ENCODE assay signal across 22 cellular contexts in genomic region chr2:203713381-203713780, GRCh38. TPM values are rescaled to one million over a fixed set of nuclear protein-coding genes. Genes with fewer than 3 reads are reported as not detected.
A peak's percentile ranks its signal among the peaks of the same experiment; 100 is the strongest.
DNase-seq lines count a peak whose midpoint lies in the region; ATAC-seq and TF ChIP-seq lines count a peak whose summit lies in the region.
"Had no signal": no experiment of that assay in that cellular context is flagged by ENCODE, and none has a peak within 500 bp of the region (broad histone marks: within the 10 kb centered on the region; RNA-seq: fewer than 3 reads in every experiment).

No MANE protein-coding gene starts in this region.

- TF ChIP-seq CTCF in neural progenitor cell (IDR thresholded peaks at IDR 0.05) (no peak), gastrocnemius medialis (IDR thresholded peaks at IDR 0.05 in 4 of 5, conservative IDR thresholded peaks at IDR 0.05 in 1 of 5) (no peak), ovary (IDR thresholded peaks at IDR 0.05) (no peak)

- peaks cover 19% of the 10 kb centered on the region for H3K4me1 ChIP-seq in neural progenitor cell
- H3K4me1 ChIP-seq in gastrocnemius medialis, result no peaks in the 10 kb centered on the region
- no peaks in the 10 kb centered on the region for H3K4me1 ChIP-seq in ovary (ENCODE audit: insufficient read depth)
- H3K4me1 ChIP-seq: parathyroid adenoma, transverse colon had no signal

- peaks cover 6% of the 10 kb centered on the region for H3K9me3 Mint-ChIP-seq in activated naive CD4-positive, alpha-beta T cell treated with anti-CD3 and anti-CD28 coated beads, Interleukin-2, amount 10 ng/mL, durations not matched to agents 7 days and 5 days
- H3K9me3 Mint-ChIP-seq in activated T-helper 17 cell treated with anti-CD3 and anti-CD28 coated beads, Interleukin-2, amount 50 U/mL, for 72 hours, result no peaks in the 10 kb centered on the region
- no peaks in the 10 kb centered on the region for H3K9me3 Mint-ChIP-seq in neural progenitor cell
- H3K9me3 Mint-ChIP-seq: dendritic cell treated with granulocyte-macrophage colony-stimulating factor and Interleukin-4, amounts not matched to agents 40 ng/mL and 50 ng/mL, for 4 days; stimulated activated naive B cell treated with anti-CD40 and anti-IgM and Interleukin-4, amounts not matched to agents 10 μg/mL and 1 μg/mL and 100 μg/mL, for 72 hours had no signal

- in situ Hi-C loops in gastrocnemius medialis (cut with MboI; ENCODE audit: low sequenced_read_pairs in 4 of 4), result no loop called here

- peak overlapping the region; percentile 25 for H3K4me3 Mint-ChIP-seq in activated naive CD4-positive, alpha-beta T cell treated with anti-CD3 and anti-CD28 coated beads, Interleukin-2, amount 10 ng/mL, durations not matched to agents 7 days and 5 days
- peak overlapping the region; percentile 97 for H3K4me3 Mint-ChIP-seq in activated T-helper 17 cell treated with anti-CD3 and anti-CD28 coated beads, Interleukin-2, amount 50 U/mL, for 72 hours
- H3K4me3 Mint-ChIP-seq in neural progenitor cell, result no peak overlapping the region
- H3K4me3 Mint-ChIP-seq: dendritic cell treated with granulocyte-macrophage colony-stimulating factor and Interleukin-4, amounts not matched to agents 40 ng/mL and 50 ng/mL, for 4 days; naive B cell; stimulated activated naive B cell treated with anti-CD40 and anti-IgM and Interleukin-4, amounts not matched to agents 10 μg/mL and 1 μg/mL and 100 μg/mL, for 72 hours had no signal

- intact Hi-C loops in gastrocnemius medialis (cut with DNase I; ENCODE audit: low total_unique reads) (no loop called here), ovary (cut with DNase I) (no loop called here)

- peaks cover 6% of the 10 kb centered on the region for H3F3A ChIP-seq in neural progenitor cell (ENCODE audit: low read depth)

- no peaks in the 10 kb centered on the region for H3K27me3 Mint-ChIP-seq in activated naive CD4-positive, alpha-beta T cell treated with anti-CD3 and anti-CD28 coated beads, Interleukin-2, amount 10 ng/mL, durations not matched to agents 7 days and 5 days
- no peaks in the 10 kb centered on the region for H3K27me3 Mint-ChIP-seq in activated T-helper 17 cell treated with anti-CD3 and anti-CD28 coated beads, Interleukin-2, amount 50 U/mL, for 72 hours
- peaks cover 5% of the 10 kb centered on the region for H3K27me3 Mint-ChIP-seq in neural progenitor cell (ENCODE audit: insufficient read depth, low read depth)
- H3K27me3 Mint-ChIP-seq: dendritic cell treated with granulocyte-macrophage colony-stimulating factor and Interleukin-4, amounts not matched to agents 40 ng/mL and 50 ng/mL, for 4 days had no signal

- no peak for DNase-seq in activated naive CD4-positive, alpha-beta T cell treated with anti-CD3 and anti-CD28 coated beads, Interleukin-2, amount 10 ng/mL, durations not matched to agents 7 days and 5 days
- DNase-seq in activated naive CD4-positive, alpha-beta T cell (lab: John Stamatoyannopoulos, UW), result no peak
- DNase-seq in NCI-H524 (lab: John Stamatoyannopoulos, UW) (peak; percentile 39 to 73), neural progenitor cell (ENCODE audit: low spot score) (peak; percentile 33), gastrocnemius medialis (no peak), ureter (ENCODE audit: low spot score) (no peak), ovary (no peak)
- DNase-seq: COR-L47; hypothalamus; kidney; mammary epithelial cell; MG63; naive B cell; NCI-H2227 treated with DMSO at 0.1 percent for 48 hours; right lobe of liver; stimulated activated naive B cell treated with anti-CD40 and anti-IgM and Interleukin-4, amounts not matched to agents 10 μg/mL and 1 μg/mL and 100 μg/mL, for 72 hours; SW 1271; transverse colon had no signal

- peaks cover 82% of the 10 kb centered on the region for H3K36me3 Mint-ChIP-seq in activated naive CD4-positive, alpha-beta T cell treated with anti-CD3 and anti-CD28 coated beads, Interleukin-2, amount 10 ng/mL, durations not matched to agents 7 days and 5 days
- peaks cover 100% of the 10 kb centered on the region for H3K36me3 Mint-ChIP-seq in activated T-helper 17 cell treated with anti-CD3 and anti-CD28 coated beads, Interleukin-2, amount 50 U/mL, for 72 hours (ENCODE audit: low read depth)
- H3K36me3 Mint-ChIP-seq in neural progenitor cell, result no peaks in the 10 kb centered on the region
- H3K36me3 Mint-ChIP-seq: naive B cell; stimulated activated naive B cell treated with anti-CD40 and anti-IgM and Interleukin-4, amounts not matched to agents 10 μg/mL and 1 μg/mL and 100 μg/mL, for 72 hours had no signal

- 67 to 86% (median 69%) methylated on average over 1 of the region's 1 CpG for WGBS in ovary, 3 donors

- peak overlapping the region; percentile 94 for H2AFZ ChIP-seq in neural progenitor cell (replicated peaks)
- H2AFZ ChIP-seq: parathyroid adenoma had no signal

- H3K4me3 ChIP-seq in neural progenitor cell, result no peak overlapping the region
- no peak overlapping the region for H3K4me3 ChIP-seq in gastrocnemius medialis
- no peak overlapping the region for H3K4me3 ChIP-seq in ovary
- H3K4me3 ChIP-seq: MG63, right lobe of liver, transverse colon had no signal

- H3K9me3 ChIP-seq in neural progenitor cell (ENCODE audit: low read depth) (no peaks in the 10 kb centered on the region), gastrocnemius medialis (no peaks in the 10 kb centered on the region), ovary (no peaks in the 10 kb centered on the region)
- H3K9me3 ChIP-seq: MG63, right lobe of liver, transverse colon had no signal

- H3K27me3 ChIP-seq in neural progenitor cell (no peaks in the 10 kb centered on the region), gastrocnemius medialis (no peaks in the 10 kb centered on the region), ovary (no peaks in the 10 kb centered on the region)
- H3K27me3 ChIP-seq: MG63, right lobe of liver, transverse colon had no signal

- H3K9ac ChIP-seq in neural progenitor cell, result no peak overlapping the region
- H3K9ac ChIP-seq: parathyroid adenoma had no signal

- H3K4me1 Mint-ChIP-seq in activated naive CD4-positive, alpha-beta T cell treated with anti-CD3 and anti-CD28 coated beads, Interleukin-2, amount 10 ng/mL, durations not matched to agents 7 days and 5 days, result peaks cover 83% of the 10 kb centered on the region
- H3K4me1 Mint-ChIP-seq in activated T-helper 17 cell treated with anti-CD3 and anti-CD28 coated beads, Interleukin-2, amount 50 U/mL, for 72 hours, result peaks cover 65% of the 10 kb centered on the region
- peaks cover 14% of the 10 kb centered on the region for H3K4me1 Mint-ChIP-seq in neural progenitor cell

- H4K20me1 ChIP-seq in neural progenitor cell (ENCODE audit: low read depth), result no peaks in the 10 kb centered on the region

- no peak overlapping the region for H3K27ac ChIP-seq in neural progenitor cell
- H3K27ac ChIP-seq in gastrocnemius medialis, result no peak overlapping the region
- no peak overlapping the region for H3K27ac ChIP-seq in ovary
- H3K27ac ChIP-seq: parathyroid adenoma, right lobe of liver, transverse colon had no signal

- no peaks in the 10 kb centered on the region for H3K36me3 ChIP-seq in neural progenitor cell
- H3K36me3 ChIP-seq in gastrocnemius medialis, result no peaks in the 10 kb centered on the region
- no peaks in the 10 kb centered on the region for H3K36me3 ChIP-seq in ovary
- H3K36me3 ChIP-seq: MG63, right lobe of liver, transverse colon had no signal

- no peak for TF ChIP-seq EP300 in ovary (IDR thresholded peaks at IDR 0.05)

- no peak for ATAC-seq in activated T-helper 17 cell treated with anti-CD3 and anti-CD28 coated beads, Interleukin-2, amount 50 U/mL, for 72 hours (replicated peaks)
- ATAC-seq in gastrocnemius medialis, result no peak
- ATAC-seq: stimulated activated naive B cell treated with anti-CD40 and anti-IgM and Interleukin-4, amounts not matched to agents 10 μg/mL and 1 μg/mL and 100 μg/mL, for 72 hours had no signal

- TF ChIP-seq POLR2A in gastrocnemius medialis (IDR thresholded peaks at IDR 0.05) (no peak), ovary (IDR thresholded peaks at IDR 0.05) (no peak)

- H3K79me2 ChIP-seq in neural progenitor cell (ENCODE audit: low read depth), result no peaks in the 10 kb centered on the region
- H3K79me2 ChIP-seq: parathyroid adenoma had no signal

- H3K4me2 ChIP-seq in neural progenitor cell, result peak overlapping the region; percentile 38

- peak overlapping the region; percentile 99 for H3K27ac Mint-ChIP-seq in activated naive CD4-positive, alpha-beta T cell treated with anti-CD3 and anti-CD28 coated beads, Interleukin-2, amount 10 ng/mL, durations not matched to agents 7 days and 5 days
- H3K27ac Mint-ChIP-seq in activated T-helper 17 cell treated with anti-CD3 and anti-CD28 coated beads, Interleukin-2, amount 50 U/mL, for 72 hours, result peak overlapping the region; percentile 100
- no peak overlapping the region for H3K27ac Mint-ChIP-seq in neural progenitor cell
- H3K27ac Mint-ChIP-seq: dendritic cell treated with granulocyte-macrophage colony-stimulating factor and Interleukin-4, amounts not matched to agents 40 ng/mL and 50 ng/mL, for 4 days; naive B cell; stimulated activated naive B cell treated with anti-CD40 and anti-IgM and Interleukin-4, amounts not matched to agents 10 μg/mL and 1 μg/mL and 100 μg/mL, for 72 hours had no signal

- CTCF ChIA-PET in activated naive CD4-positive, alpha-beta T cell treated with anti-CD3 and anti-CD28 coated beads, Interleukin-2, amount 10 ng/mL, durations not matched to agents 7 days and 5 days (lab: Charles Lee), result interaction anchor here (0.9 to 4.5 kb wide), 2 partner anchors 17 to 27 kb away, joined by 3 to 15 read pairs; no protein-coding TSS in a partner anchor

RNA-seq across cellular contexts. Expression of gene CD28, which starts 6.9 kb away (rescaled TPM):
- 100 to 1,000 TPM; 242 to 382 TPM for total RNA-seq in activated T-helper 17 cell treated with anti-CD3 and anti-CD28 coated beads, Interleukin-2, amount 50 U/mL, for 72 hours
- total RNA-seq in neural progenitor cell (ENCODE audit: low replicate concordance) (not detected in 2 replicates), gastrocnemius medialis (under 1 TPM in 3 of 4 donors, not detected in 1; 0.07 to 0.31 (median 0.09) TPM), ureter (0.21 TPM), ovary (1 to 10 TPM in 5 of 7 donors, under 1 TPM in 2; 0.46 to 2.9 (median 1.2) TPM)
- polyA plus RNA-seq in ovary, result 1 to 10 TPM in 1 of 2 donors, under 1 TPM in 1; 0.18 to 4.3 TPM
- total RNA-seq: Daoy, mammary epithelial cell had no signal
- polyA plus RNA-seq: mammary epithelial cell had no signal

Comparison
In these comparisons a context has a peak if more than half of its experiments do, and no peak if none do; other contexts are left out.
1. DNase-seq: peak in NCI-H524 (2 of 2) and neural progenitor cell (single experiment); none in activated naive CD4-positive, alpha-beta T cell treated with anti-CD3 and anti-CD28 coated beads, Interleukin-2, amount 10 ng/mL, durations not matched to agents 7 days and 5 days (single experiment), activated naive CD4-positive, alpha-beta T cell (0 of 4), gastrocnemius medialis (0 of 2), ureter (single experiment) and ovary (0 of 5).
2. RNA of gene CD28, which starts 6.9 kb away (total RNA-seq): 242 to 382 TPM in activated T-helper 17 cell treated with anti-CD3 and anti-CD28 coated beads, Interleukin-2, amount 50 U/mL, for 72 hours; 0.46 to 2.9 TPM in ovary, 0.21 TPM in ureter (single experiment), 0.07 to 0.31 TPM in gastrocnemius medialis and not detected in neural progenitor cell; every median in the first group is over 10 times any median in the second.